8 cellular contexts compared by ENCODE assay signal in the genomic region with DNA sequence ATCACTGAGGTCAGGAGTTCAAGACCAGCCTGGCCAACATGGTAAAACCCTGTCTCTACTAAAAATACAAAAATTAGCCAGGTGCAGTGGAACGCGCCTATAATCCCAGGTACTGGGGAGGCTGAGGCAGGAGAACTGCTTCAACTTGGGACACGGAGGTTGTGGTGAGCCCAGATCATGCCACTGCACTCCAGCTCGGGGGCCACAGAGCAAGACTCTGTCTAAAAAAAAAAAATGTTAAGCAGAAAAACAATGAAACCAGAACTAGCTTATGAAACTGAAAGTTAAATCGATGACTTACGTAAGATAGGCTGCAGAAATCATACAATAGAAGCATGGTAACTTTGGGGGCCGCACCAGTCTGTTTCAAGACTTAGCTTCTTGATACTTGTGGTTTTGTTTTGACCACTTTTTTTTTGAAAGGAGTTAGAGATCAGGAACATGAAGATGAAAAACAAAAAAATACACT.
DNase-seq lines count a peak whose midpoint lies in the region; ATAC-seq lines count a peak whose summit lies in the region.

No MANE protein-coding gene starts in this region.

- DNase-seq in OCI-M1 (lab: John Stamatoyannopoulos, UW) (peak; percentile 79), kidney glomerular epithelial cell (lab: John Stamatoyannopoulos, UW) (no peak), dedifferentiated amniotic fluid mesenchymal stem cell (ENCODE audit: extremely low spot score) (no peak), retina (no peak)
- DNase-seq in activated naive CD8-positive, alpha-beta T cell treated with anti-CD3 and anti-CD28 coated beads, Interleukin-2, amount 50 U/mL, for 16 hours (ENCODE audit: low read depth, low spot score): peak; percentile 32
- DNase-seq in stimulated activated CD4-positive, alpha-beta T cell treated with anti-CD3 and anti-CD28 coated beads, TNF-alpha, amount 100 ng/mL, for 4 hours (ENCODE audit: low read depth in 3 of 3): peak; percentile 10 to 28 (median 16)

- ATAC-seq in GM18519 (IDR thresholded peaks at IDR 0.05; ENCODE audit: low FRiP score, unreplicated experiment) (peak; percentile 83), HG02840 (IDR thresholded peaks at IDR 0.05; ENCODE audit: low FRiP score, unreplicated experiment) (peak; percentile 90)

Comparison
In these comparisons a context has a peak if more than half of its experiments do, and no peak if none do; other contexts are left out.
1. DNase-seq: peak in OCI-M1 (single experiment), activated naive CD8-positive, alpha-beta T cell treated with anti-CD3 and anti-CD28 coated beads, Interleukin-2, amount 50 U/mL, for 16 hours (single experiment) and stimulated activated CD4-positive, alpha-beta T cell treated with anti-CD3 and anti-CD28 coated beads, TNF-alpha, amount 100 ng/mL, for 4 hours (3 of 3); none in kidney glomerular epithelial cell (single experiment), dedifferentiated amniotic fluid mesenchymal stem cell (single experiment) and retina (single experiment).